Comparison of ENCODE assay signal across 8 cellular contexts in genomic region chr12:27524839-27525238, GRCh38. TPM values are rescaled to one million over a fixed set of nuclear protein-coding genes. Genes with fewer than 3 reads are reported as not detected.
DNase-seq lines count a peak whose midpoint lies in the region; ATAC-seq and TF ChIP-seq lines count a peak whose summit lies in the region.

No MANE protein-coding gene starts in this region.

- H3K9me3 Mint-ChIP-seq in HFFc6 (no peaks in the 10 kb centered on the region), immature natural killer cell (peaks cover 0 to 1% (median 0%) of the 10 kb centered on the region in 6 donors)
- no peaks in the 10 kb centered on the region for H3K9me3 Mint-ChIP-seq in activated naive CD8-positive, alpha-beta T cell treated with anti-CD3 and anti-CD28 coated beads, Interleukin-2, amount 10 ng/mL, durations not matched to agents 7 days and 5 days
- H3K9me3 Mint-ChIP-seq in stimulated activated memory B cell treated with anti-CD40 and anti-IgM and Interleukin-4, amounts not matched to agents 10 μg/mL and 1 μg/mL and 100 μg/mL, for 72 hours = no peaks in the 10 kb centered on the region

- no peaks in the 10 kb centered on the region for H3K36me3 ChIP-seq in ACC112 (ENCODE audit: insufficient read depth, low read length)

- DNase-seq in HFFc6 (peak; percentile 35), immature natural killer cell (no peak)
- no peak for DNase-seq in activated naive CD8-positive, alpha-beta T cell treated with anti-CD3 and anti-CD28 coated beads, Interleukin-2, amount 10 ng/mL, durations not matched to agents 7 days and 5 days
- no peak for DNase-seq in stimulated activated CD4-positive, alpha-beta T cell treated with anti-CD3 and anti-CD28 coated beads, Interleukin-2, amount 100 ng/mL, for 48 hours

- H2AFZ ChIP-seq in ACC112 (ENCODE audit: low read length, unreplicated experiment) = no peak overlapping the region

- peak overlapping the region; percentile 84 for H3K4me3 ChIP-seq in ACC112 (ENCODE audit: low read depth, low read length)

- no peaks in the 10 kb centered on the region for H3K27me3 ChIP-seq in ACC112 (ENCODE audit: insufficient read depth, low read length)

- POLR2A ChIA-PET in activated naive CD8-positive, alpha-beta T cell treated with anti-CD3 and anti-CD28 coated beads, Interleukin-2, amount 10 ng/mL, durations not matched to agents 7 days and 5 days (lab: Charles Lee) = interaction anchor here (1.1 to 1.4 kb wide), 2 partner anchors 10 to 90 kb away, joined by 3 to 12 read pairs; no protein-coding TSS in a partner anchor

- peak overlapping the region; percentile 85 for H3K27ac Mint-ChIP-seq in HFFc6
- H3K27ac Mint-ChIP-seq in activated naive CD8-positive, alpha-beta T cell treated with anti-CD3 and anti-CD28 coated beads, Interleukin-2, amount 10 ng/mL, durations not matched to agents 7 days and 5 days = peak overlapping the region; percentile 4
- H3K27ac Mint-ChIP-seq in immature natural killer cell = no peak overlapping the region
- no peak overlapping the region for H3K27ac Mint-ChIP-seq in stimulated activated memory B cell treated with anti-CD40 and anti-IgM and Interleukin-4, amounts not matched to agents 10 μg/mL and 1 μg/mL and 100 μg/mL, for 72 hours

- peaks cover 22% of the 10 kb centered on the region for H3K36me3 Mint-ChIP-seq in HFFc6 (ENCODE audit: low read depth)
- H3K36me3 Mint-ChIP-seq in activated naive CD8-positive, alpha-beta T cell treated with anti-CD3 and anti-CD28 coated beads, Interleukin-2, amount 10 ng/mL, durations not matched to agents 7 days and 5 days = peaks cover 14% of the 10 kb centered on the region
- H3K36me3 Mint-ChIP-seq in immature natural killer cell = no peaks in the 10 kb centered on the region
- H3K36me3 Mint-ChIP-seq in stimulated activated memory B cell treated with anti-CD40 and anti-IgM and Interleukin-4, amounts not matched to agents 10 μg/mL and 1 μg/mL and 100 μg/mL, for 72 hours = no peaks in the 10 kb centered on the region

- peaks cover 40% of the 10 kb centered on the region for H3K4me1 ChIP-seq in ACC112 (ENCODE audit: control insufficient read depth, insufficient read depth, low read length, unreplicated experiment)

- H3K4me1 Mint-ChIP-seq in HFFc6 (ENCODE audit: low read depth) (peaks cover 67% of the 10 kb centered on the region), immature natural killer cell (peaks cover 20 to 27% of the 10 kb centered on the region in 2 donors)
- H3K4me1 Mint-ChIP-seq in activated naive CD8-positive, alpha-beta T cell treated with anti-CD3 and anti-CD28 coated beads, Interleukin-2, amount 10 ng/mL, durations not matched to agents 7 days and 5 days = peaks cover 26% of the 10 kb centered on the region
- H3K4me1 Mint-ChIP-seq in stimulated activated memory B cell treated with anti-CD40 and anti-IgM and Interleukin-4, amounts not matched to agents 10 μg/mL and 1 μg/mL and 100 μg/mL, for 72 hours = peaks cover 21% of the 10 kb centered on the region

- H3K27ac ChIP-seq in ACC112 (ENCODE audit: low read depth, low read length) = peak overlapping the region; percentile 74

- TF ChIP-seq CTCF in HFFc6 (IDR thresholded peaks at IDR 0.05) = peak; percentile 50

- H3K27me3 Mint-ChIP-seq in HFFc6 (ENCODE audit: insufficient read depth) (no peaks in the 10 kb centered on the region; the same call in 1 of the 2 replicates), immature natural killer cell (ENCODE audit: low read depth in 3 of 3) (peaks cover 6 to 14% (median 11%) of the 10 kb centered on the region in 3 donors)
- H3K27me3 Mint-ChIP-seq in activated naive CD8-positive, alpha-beta T cell treated with anti-CD3 and anti-CD28 coated beads, Interleukin-2, amount 10 ng/mL, durations not matched to agents 7 days and 5 days = peaks cover 16% of the 10 kb centered on the region
- peaks cover 17% of the 10 kb centered on the region for H3K27me3 Mint-ChIP-seq in stimulated activated memory B cell treated with anti-CD40 and anti-IgM and Interleukin-4, amounts not matched to agents 10 μg/mL and 1 μg/mL and 100 μg/mL, for 72 hours

- peaks cover 51% of the 10 kb centered on the region for H3K79me2 ChIP-seq in ACC112 (ENCODE audit: control insufficient read depth, insufficient read depth, low read length, unreplicated experiment)

- H3K4me3 Mint-ChIP-seq in HFFc6 (peak overlapping the region; percentile 94), immature natural killer cell (peak overlapping the region; percentile 51 to 98 (median 97))
- peak overlapping the region; percentile 97 for H3K4me3 Mint-ChIP-seq in activated naive CD8-positive, alpha-beta T cell treated with anti-CD3 and anti-CD28 coated beads, Interleukin-2, amount 10 ng/mL, durations not matched to agents 7 days and 5 days
- H3K4me3 Mint-ChIP-seq in stimulated activated memory B cell treated with anti-CD40 and anti-IgM and Interleukin-4, amounts not matched to agents 10 μg/mL and 1 μg/mL and 100 μg/mL, for 72 hours = peak overlapping the region; percentile 89

- ATAC-seq in activated naive CD8-positive, alpha-beta T cell treated with anti-CD3 and anti-CD28 coated beads, Interleukin-2, amount 10 ng/mL, durations not matched to agents 7 days and 5 days (ENCODE audit: low read depth) = no peak
- ATAC-seq in stimulated activated memory B cell treated with anti-CD40 and anti-IgM and Interleukin-4, amounts not matched to agents 10 μg/mL and 1 μg/mL and 100 μg/mL, for 72 hours = no peak
- ATAC-seq in HG02973 (IDR thresholded peaks at IDR 0.05; ENCODE audit: unreplicated experiment) (no peak), GM18868 (IDR thresholded peaks at IDR 0.05; ENCODE audit: unreplicated experiment) (no peak)

RNA-seq across cellular contexts. Expression of gene PPFIBP1, which starts 0.8 kb away (rescaled TPM):
- 100 to 1,000 TPM in 2 of 6 experiments, 10 to 100 TPM in 4; 79.1 to 104 (median 92.0) TPM for total RNA-seq in HFFc6 (2021; fragmentation: NEBNext Ultra II Directional; extraction: Animal tissue kit (Norgen Biotek cat#: 25700))
- 10 to 100 TPM; 14.6 to 18.2 TPM for total RNA-seq in activated naive CD8-positive, alpha-beta T cell treated with anti-CD3 and anti-CD28 coated beads, Interleukin-2, amount 10 ng/mL, durations not matched to agents 7 days and 5 days
- polyA plus RNA-seq in immature natural killer cell = under 1 TPM in 2 of 3 donors, not detected in 1; 0.39 to 0.62 TPM

Comparison
In these comparisons a context has a peak if more than half of its experiments do, and no peak if none do; other contexts are left out.
1. H3K27ac Mint-ChIP-seq: peak in HFFc6 (single experiment) and activated naive CD8-positive, alpha-beta T cell treated with anti-CD3 and anti-CD28 coated beads, Interleukin-2, amount 10 ng/mL, durations not matched to agents 7 days and 5 days (single experiment); none in immature natural killer cell (0 of 6) and stimulated activated memory B cell treated with anti-CD40 and anti-IgM and Interleukin-4, amounts not matched to agents 10 μg/mL and 1 μg/mL and 100 μg/mL, for 72 hours (single experiment).
2. RNA of gene PPFIBP1, which starts 0.8 kb away (total RNA-seq): 79.1 to 104 TPM in HFFc6; 14.6 to 18.2 TPM in activated naive CD8-positive, alpha-beta T cell treated with anti-CD3 and anti-CD28 coated beads, Interleukin-2, amount 10 ng/mL, durations not matched to agents 7 days and 5 days; every median in the first group is over 4 times any median in the second.
3. Peak in every context shown above with its lines, with median percentiles within 50 percentile points of each other: H3K4me3 Mint-ChIP-seq.